ENCODE assay signal across 1 cellular context in the genomic region with DNA sequence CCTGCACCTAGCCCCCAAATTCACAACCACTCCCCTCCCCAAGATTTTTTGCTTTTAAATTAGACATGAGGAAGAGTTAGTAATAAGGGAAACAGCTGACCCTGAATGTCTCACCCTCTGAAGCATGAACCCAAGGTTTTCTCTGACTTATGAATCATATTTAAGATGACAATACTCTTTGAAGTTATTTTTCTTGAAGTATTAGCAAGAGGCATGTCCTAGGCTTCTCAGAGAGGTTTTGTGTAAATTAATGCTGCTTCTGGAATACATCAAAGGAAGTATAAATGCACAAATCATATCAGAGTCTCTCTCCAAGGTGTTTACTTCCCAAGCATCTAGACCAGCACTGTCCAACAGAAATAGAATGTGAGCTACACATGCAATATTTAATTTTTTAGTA.
TF ChIP-seq lines count a peak whose summit lies in the region.

No MANE protein-coding gene starts in this region.

TF ChIP-seq in SK-N-SH, 30 proteins besides CTCF, POLR2A, EP300 and RAD21 (continued from another document):
- TF ChIP-seq PBX3 (IDR thresholded peaks at IDR 0.05) (peak; percentile 47; the same call in 1 of the 2 replicates), FOSL2 (IDR thresholded peaks at IDR 0.05; ENCODE audit: borderline replicate concordance, low read depth) (peak; percentile 56; the same call in 1 of the 2 replicates), RXRA (IDR thresholded peaks at IDR 0.05; ENCODE audit: borderline replicate concordance, low read depth) (peak; percentile 38; the same call in 1 of the 2 replicates), NFIC (IDR thresholded peaks at IDR 0.05; ENCODE audit: borderline replicate concordance) (peak; percentile 21; the same call in 1 of the 2 replicates), JUND (IDR thresholded peaks at IDR 0.05) (peak; percentile 61)
- TF ChIP-seq, protein P1, sequence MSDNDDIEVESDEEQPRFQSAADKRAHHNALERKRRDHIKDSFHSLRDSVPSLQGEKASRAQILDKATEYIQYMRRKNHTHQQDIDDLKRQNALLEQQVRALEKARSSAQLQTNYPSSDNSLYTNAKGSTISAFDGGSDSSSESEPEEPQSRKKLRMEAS (IDR thresholded peaks at IDR 0.05; ENCODE audit: low read depth), result 0 out of 2 replicates have a peak, but pooled peaks have one; percentile 41
